Comparison of ENCODE assay signal across 1 cellular context in the genomic region with DNA sequence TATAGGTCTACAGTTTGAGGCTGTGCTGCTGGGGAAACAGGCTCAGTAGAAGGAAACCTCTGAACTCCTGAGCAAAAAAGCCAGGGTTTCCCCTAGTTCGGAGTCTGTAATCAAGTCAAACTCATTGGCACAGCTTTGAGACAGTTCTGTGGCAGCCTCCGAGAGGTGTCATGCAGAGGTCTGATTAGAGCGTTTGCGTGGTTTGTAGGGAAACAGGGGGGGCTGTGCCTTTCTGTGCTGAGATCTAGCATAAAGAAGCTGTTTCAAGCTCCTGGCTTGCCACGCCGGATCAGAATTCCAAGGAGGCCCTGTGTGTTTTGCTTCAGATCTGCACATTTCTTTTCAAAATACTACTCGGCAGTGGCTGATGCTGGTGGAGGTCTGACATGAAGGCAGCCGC.
TF ChIP-seq lines count a peak whose summit lies in the region.

No MANE protein-coding gene starts in this region.

TF ChIP-seq in neural cell, 6 proteins besides CTCF, POLR2A, EP300 and RAD21:
- TF ChIP-seq POLR2AphosphoS5 (IDR thresholded peaks at IDR 0.05) (no peak), TAF1 (IDR thresholded peaks at IDR 0.05; ENCODE audit: low read depth) (no peak), EZH2 (IDR thresholded peaks at IDR 0.05; ENCODE audit: borderline replicate concordance, insufficient read depth, low read length, poor library complexity, severe bottlenecking) (no peak), REST (IDR thresholded peaks at IDR 0.05; ENCODE audit: borderline replicate concordance) (no peak), SMC3 (conservative IDR thresholded peaks at IDR 0.05; ENCODE audit: poor library complexity) (no peak), MXI1 (conservative IDR thresholded peaks at IDR 0.05; ENCODE audit: poor library complexity, severe bottlenecking) (no peak)
TF ChIP-seq in neural cell: peak in this region for 0.
